Comparison of ENCODE assay signal across 1 cellular context in genomic region chr9:131727795-131728545, GRCh38.
TF ChIP-seq lines count a peak whose summit lies in the region.

No MANE protein-coding gene starts in this region.

TF ChIP-seq in GM12878, 131 proteins besides CTCF, POLR2A, EP300 and RAD21 (continued from another document):
- TF ChIP-seq RELB (IDR thresholded peaks at IDR 0.05; ENCODE audit: low read depth) (peak; percentile 78), SP1 (IDR thresholded peaks at IDR 0.05; ENCODE audit: low read depth, low read length) (peak; percentile 8), SMC3 (IDR thresholded peaks at IDR 0.05; ENCODE audit: borderline replicate concordance, low read length) (peak; percentile 9; the same call in 1 of the 2 replicates), DPF2 (IDR thresholded peaks at IDR 0.05) (peak; percentile 57), STAT3 (IDR thresholded peaks at IDR 0.05; ENCODE audit: low read depth, low read length) (peak; percentile 74; the same call in 1 of the 2 replicates), TAF1 (IDR thresholded peaks at IDR 0.05; ENCODE audit: borderline replicate concordance, low read depth, low read length) (no peak), E2F4 (IDR thresholded peaks at IDR 0.05; ENCODE audit: low read depth, low read length) (no peak), BHLHE40 (IDR thresholded peaks at IDR 0.05; ENCODE audit: borderline replicate concordance in 1 of 2, low read depth in 2 of 2, low read length in 1 of 2) (peak; percentile 11 to 51), WRNIP1 (IDR thresholded peaks at IDR 0.05; ENCODE audit: borderline replicate concordance, low read depth, low read length) (0 out of 2 replicates have a peak, but pooled peaks have one; percentile 24), ZNF24 (IDR thresholded peaks at IDR 0.05) (peak; percentile 85), MXI1 (IDR thresholded peaks at IDR 0.05; ENCODE audit: low read depth, low read length) (peak; percentile 77; the same call in 1 of the 2 replicates), TCF12 (IDR thresholded peaks at IDR 0.05; ENCODE audit: low read depth, low read length) (0 out of 2 replicates have a peak, but pooled peaks have one; percentile 25), KAT2A (conservative IDR thresholded peaks at IDR 0.05; ENCODE audit: control insufficient read depth, low read depth, low read length) (no peak), IRF4 (IDR thresholded peaks at IDR 0.05; ENCODE audit: low read depth, low read length) (no peak), ZNF687 (IDR thresholded peaks at IDR 0.05) (no peak; the same call in 1 of the 2 replicates), MTA2 (IDR thresholded peaks at IDR 0.05; ENCODE audit: low read depth) (peak; percentile 83), NFIC (IDR thresholded peaks at IDR 0.05; ENCODE audit: low read depth, low read length) (no peak), SKIL (IDR thresholded peaks at IDR 0.05; ENCODE audit: low read depth, poor library complexity, severe bottlenecking) (peak; percentile 69)
